9 cellular contexts compared by ENCODE assay signal in the genomic region with DNA sequence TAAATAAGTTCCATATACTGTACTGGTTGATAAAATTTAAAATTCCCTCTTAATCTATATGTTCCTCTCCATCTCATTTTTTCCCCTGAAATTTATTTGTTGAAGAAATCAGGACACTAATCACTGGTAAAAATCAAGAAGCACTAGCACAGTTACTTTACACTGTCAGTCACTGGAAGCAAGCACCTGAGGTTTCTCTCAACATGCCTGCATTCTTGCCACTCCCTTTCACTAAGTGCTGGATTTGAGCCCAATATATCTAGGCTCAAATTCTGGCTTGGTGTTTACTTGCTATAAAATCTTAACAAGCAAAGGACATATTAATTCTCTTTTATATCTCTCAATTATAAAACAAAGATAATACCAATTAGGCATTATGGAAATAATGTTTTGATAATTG. TPM values are rescaled to one million over a fixed set of nuclear protein-coding genes. Genes with fewer than 3 reads are reported as not detected.
DNase-seq lines count a peak whose midpoint lies in the region; ATAC-seq lines count a peak whose summit lies in the region.
"Had no signal": no experiment of that assay in that cellular context is flagged by ENCODE, and none has a peak within 500 bp of the region (broad histone marks: within the 10 kb centered on the region; RNA-seq: fewer than 3 reads in every experiment).

No MANE protein-coding gene starts in this region.

- no peaks in the 10 kb centered on the region for H3K9me3 ChIP-seq in mucosa of rectum (ENCODE audit: control insufficient read depth in 2 of 2, low read length in 2 of 2)

- intact Hi-C loops in posterior vena cava (cut with DNase I), result loop anchor here (10.0 kb wide), 2 partner anchors 145 to 235 kb away; partner anchors contain the start of genes PCDHGA10 (in 1 of the 2), PCDHGB7 (in 1 of the 2) and TAF7 (in 1 of the 2)

- peak overlapping the region; percentile 79 for H3K27ac ChIP-seq in ACC112 (ENCODE audit: low read depth, low read length)
- H3K27ac ChIP-seq in mucosa of rectum (ENCODE audit: low read depth in 2 of 2, low read length in 2 of 2), result peak overlapping the region; percentile 75 to 90

- H3K79me2 ChIP-seq in ACC112 (ENCODE audit: control insufficient read depth, insufficient read depth, low read length, unreplicated experiment), result no peaks in the 10 kb centered on the region

- peak overlapping the region; percentile 51 to 61 for H3K9ac ChIP-seq in mucosa of rectum (ENCODE audit: low read depth in 1 of 2, low read length in 2 of 2)

- H2AFZ ChIP-seq in ACC112 (ENCODE audit: low read length, unreplicated experiment), result no peak overlapping the region

- H3K4me1 ChIP-seq in ACC112 (ENCODE audit: control insufficient read depth, insufficient read depth, low read length, unreplicated experiment), result peaks cover 31% of the 10 kb centered on the region
- peaks cover 9 to 20% of the 10 kb centered on the region in 2 donors for H3K4me1 ChIP-seq in mucosa of rectum (ENCODE audit: control insufficient read depth in 2 of 2, insufficient read depth in 2 of 2, low read length in 2 of 2)

- H3K4me3 ChIP-seq in ACC112 (ENCODE audit: low read depth, low read length), result peak overlapping the region; percentile 16; the same call in 1 of the 2 replicates
- peak overlapping the region in 1 of 2 donors; percentile 48 for H3K4me3 ChIP-seq in mucosa of rectum (ENCODE audit: low read length in 2 of 2)

- ATAC-seq in HG03039 (IDR thresholded peaks at IDR 0.05; ENCODE audit: unreplicated experiment) (no peak), HG03280 (IDR thresholded peaks at IDR 0.05; ENCODE audit: unreplicated experiment) (no peak)

- H3K36me3 ChIP-seq in ACC112 (ENCODE audit: insufficient read depth, low read length) (peaks cover 6% of the 10 kb centered on the region), mucosa of rectum (ENCODE audit: control insufficient read depth in 2 of 2, insufficient read depth in 2 of 2, low read length in 2 of 2) (peaks cover 13 to 16% of the 10 kb centered on the region in 2 donors)

- DNase-seq in NCI-H2081 (lab: John Stamatoyannopoulos, UW) (peak; percentile 24 to 63), cerebellum (ENCODE audit: low spot score) (peak; percentile 40), posterior vena cava (ENCODE audit: low spot score) (no peak), AG20443 (ENCODE audit: low spot score) (no peak)
- DNase-seq: MM.1S had no signal

- H3K27me3 ChIP-seq in ACC112 (ENCODE audit: insufficient read depth, low read length) (no peaks in the 10 kb centered on the region), mucosa of rectum (ENCODE audit: control insufficient read depth in 2 of 2, insufficient read depth in 2 of 2, low read length in 2 of 2) (no peaks in the 10 kb centered on the region)

RNA-seq across cellular contexts. Expression of gene DIAPH1, which starts 58.7 kb away (rescaled TPM):
- total RNA-seq in cerebellum, result 20.7 TPM
- total RNA-seq in posterior vena cava, result 10 to 100 TPM; 52.3 to 83.8 TPM

Comparison
In these comparisons a context has a peak if more than half of its experiments do, and no peak if none do; other contexts are left out.
1. DNase-seq: peak in NCI-H2081 (2 of 2) and cerebellum (single experiment); none in posterior vena cava (single experiment) and AG20443 (single experiment).